ENCODE assay signal across 30 cellular contexts in the genomic region with DNA sequence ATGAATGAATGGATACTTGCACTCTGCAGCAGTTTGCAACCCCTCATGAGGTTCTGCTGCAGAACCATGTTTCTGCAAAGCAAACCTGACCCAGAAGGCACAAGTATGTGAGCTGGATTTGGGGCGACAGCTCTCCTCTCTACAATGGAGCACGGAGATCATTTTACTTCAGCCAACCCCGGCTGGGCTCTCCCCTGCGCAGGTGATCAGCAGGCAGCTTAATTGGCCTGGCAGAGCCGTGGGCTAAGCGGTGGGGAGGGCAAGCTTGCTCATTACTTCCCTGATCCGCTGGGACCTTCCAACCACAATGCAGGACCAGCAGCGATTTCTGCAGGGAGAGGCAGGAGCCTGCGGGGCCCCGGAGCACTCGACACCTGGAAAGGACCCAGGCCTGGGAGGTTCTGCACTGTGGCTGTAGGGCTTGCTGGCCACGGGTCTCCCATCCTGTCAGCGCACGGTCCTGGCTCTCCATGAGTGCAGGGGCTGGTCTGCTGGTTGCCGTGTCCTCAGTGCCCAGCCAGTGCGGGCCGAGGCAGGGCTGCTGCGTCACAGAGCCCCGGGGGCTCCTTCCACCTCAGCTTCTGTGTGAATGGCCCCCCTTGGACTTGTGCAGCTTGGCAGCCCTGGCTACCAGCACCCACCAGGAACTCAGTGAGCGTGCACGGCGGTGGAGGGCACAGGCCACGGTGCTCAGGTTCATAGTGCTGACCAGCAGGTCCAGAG.
"Had no signal": no experiment of that assay in that cellular context is flagged by ENCODE, and none has a peak within 500 bp of the region (broad histone marks: within the 10 kb centered on the region; RNA-seq: fewer than 3 reads in every experiment).

No MANE protein-coding gene starts in this region.

- H3K4me3 ChIP-seq: esophagus squamous epithelium, mucosa of descending colon, suprapubic skin, tibial artery, upper lobe of right lung had no signal

- H3K4me1 ChIP-seq: esophagus squamous epithelium, suprapubic skin, tibial artery, upper lobe of right lung had no signal

- FAIRE-seq: colon, endometrium, islet of Langerhans had no signal

- H3K36me3 ChIP-seq: esophagus squamous epithelium, suprapubic skin, tibial artery, upper lobe of right lung had no signal

- DNase-seq: activated CD4-positive, alpha-beta memory T cell treated with anti-CD3 and anti-CD28 coated beads, Interleukin-2, amount 10 ng/mL, durations not matched to agents 7 days and 5 days; activated CD4-positive, alpha-beta T cell treated with anti-CD3 and anti-CD28 coated beads, Interleukin-2, amount 10 ng/mL, durations not matched to agents 24 days and 14 days; activated CD8-positive, alpha-beta memory T cell treated with anti-CD3 and anti-CD28 coated beads, Interleukin-2, amount 50 U/mL, for 48 hours; activated gamma-delta T cell treated with Interleukin-2 at 50 U/mL for 16 hours; activated naive CD8-positive, alpha-beta T cell treated with anti-CD3 and anti-CD28 coated beads, Interleukin-2, amount 50 U/mL, for 24 hours; activated T-cell treated with anti-CD3 and anti-CD28 coated beads, Interleukin-2, amount 50 U/mL, for 24 hours; amygdala; central memory CD4-positive, alpha-beta T cell; dermis blood vessel endothelial cell; effector CD8-positive, alpha-beta T cell; esophagus squamous epithelium; foreskin melanocyte; glutamatergic neuron; left cardiac atrium; left ventricle myocardium superior; mucosa of descending colon; right cardiac atrium; stimulated activated CD4-positive, alpha-beta T cell treated with anti-CD3 and anti-CD28 coated beads, Interleukin-15, amount 100 ng/mL, for 24 hours; stimulated activated CD4-positive, alpha-beta T cell treated with anti-CD3 and anti-CD28 coated beads, Interleukin-2, amount 100 ng/mL, for 24 hours; stimulated activated naive CD4-positive, alpha-beta T cell; tibial artery; upper lobe of right lung had no signal

- ATAC-seq: activated CD4-positive, CD25-positive, alpha-beta regulatory T cell treated with anti-CD3 and anti-CD28 coated beads, Interleukin-2, amount 50 U/mL, for 24 hours; activated naive CD8-positive, alpha-beta T cell treated with anti-CD3 and anti-CD28 coated beads, Interleukin-2, amount 50 U/mL, for 24 hours; activated T-helper 17 cell treated with anti-CD3 and anti-CD28 coated beads, Interleukin-2, amount 50 U/mL, for 72 hours; left cardiac atrium; left ventricle myocardium superior; mucosa of descending colon; natural killer cell treated with Interleukin-12 subunit alpha and Interleukin-12 subunit beta and Interleukin-15 and Interleukin-18, amount 100 ng/mL, for 72 hours; upper lobe of right lung had no signal

- H3K9me3 ChIP-seq: mucosa of descending colon, suprapubic skin, upper lobe of right lung had no signal

- H3K27ac ChIP-seq: epithelial cell of prostate, esophagus squamous epithelium, suprapubic skin, tibial artery, upper lobe of right lung had no signal
